ENCODE assay signal across 18 cellular contexts in the genomic region with DNA sequence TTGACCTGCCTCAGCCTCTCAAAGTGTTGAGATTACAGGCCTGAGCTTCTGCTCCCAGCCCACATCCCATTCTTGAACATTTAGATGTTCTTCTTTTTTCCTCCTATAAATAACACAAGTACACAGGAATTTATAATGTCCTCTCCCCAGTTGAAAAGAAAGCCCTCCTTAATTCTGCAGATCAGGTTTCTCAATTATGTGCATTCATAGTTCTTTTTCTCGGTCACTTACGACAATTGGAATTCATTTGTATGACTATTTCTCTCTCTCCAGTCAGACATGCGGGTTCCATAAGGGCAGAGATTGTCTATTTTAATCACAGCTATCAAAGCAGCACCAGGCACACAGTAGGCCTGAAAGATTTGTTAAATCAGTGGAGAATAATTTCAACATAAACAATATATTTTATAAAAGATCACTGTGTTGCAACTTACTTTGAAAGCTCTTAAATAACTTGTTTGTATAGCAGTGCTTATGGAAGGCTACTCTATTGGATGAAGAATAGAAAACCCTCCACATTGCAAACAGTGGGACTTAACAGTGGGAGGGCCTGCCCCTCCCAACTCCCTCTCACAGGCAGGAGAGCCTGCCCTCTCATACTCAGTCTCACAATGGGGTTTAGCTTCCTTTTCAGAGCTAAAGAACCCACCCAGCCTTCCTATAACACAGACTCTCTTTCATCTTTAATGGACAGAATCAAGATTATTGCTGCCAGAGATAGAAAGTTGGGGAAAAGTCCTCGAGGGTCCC.
DNase-seq lines count a peak whose midpoint lies in the region; ATAC-seq, FAIRE-seq and TF ChIP-seq lines count a peak whose summit lies in the region.
"Had no signal": no experiment of that assay in that cellular context is flagged by ENCODE, and none has a peak within 500 bp of the region (broad histone marks: within the 10 kb centered on the region; RNA-seq: fewer than 3 reads in every experiment).

No MANE protein-coding gene starts in this region.

- H3K9me2 ChIP-seq in GM23248 (ENCODE audit: insufficient read depth), result no peaks in the 10 kb centered on the region

- H3K27ac Mint-ChIP-seq in CD4-positive, alpha-beta T cell, result peak overlapping the region; percentile 37
- H3K27ac Mint-ChIP-seq in memory B cell, result peak overlapping the region; percentile 17
- H3K27ac Mint-ChIP-seq: activated naive CD8-positive, alpha-beta T cell treated with anti-CD3 and anti-CD28 coated beads for 36 hours; natural killer cell treated with Interleukin-12 subunit alpha and Interleukin-12 subunit beta and Interleukin-15 and Interleukin-18, amount 100 ng/mL, for 72 hours had no signal

- H3K36me3 ChIP-seq in GM23248 (ENCODE audit: low read depth), result no peaks in the 10 kb centered on the region
- no peaks in the 10 kb centered on the region for H3K36me3 ChIP-seq in osteoblast (ENCODE audit: insufficient read depth, low read length)
- H3K36me3 ChIP-seq: heart left ventricle, sigmoid colon had no signal

- ATAC-seq in CD4-positive, alpha-beta T cell (ENCODE audit: poor library complexity), result no peak
- ATAC-seq in memory B cell (ENCODE audit: low read depth), result no peak
- no peak for ATAC-seq in GM21786 (IDR thresholded peaks at IDR 0.05; ENCODE audit: unreplicated experiment)
- ATAC-seq: left cardiac atrium; natural killer cell treated with Interleukin-12 subunit alpha and Interleukin-12 subunit beta and Interleukin-15 and Interleukin-18, amount 100 ng/mL, for 72 hours; stimulated activated naive CD8-positive, alpha-beta T cell treated with anti-CD3 and anti-CD28 coated beads, Interleukin-15, Interleukin-2, amounts not matched to agents 100 U/mL and 50 U/mL, for 24 hours had no signal

- H3K36me3 Mint-ChIP-seq in CD4-positive, alpha-beta T cell (ENCODE audit: low read depth), result no peaks in the 10 kb centered on the region
- no peaks in the 10 kb centered on the region for H3K36me3 Mint-ChIP-seq in memory B cell
- H3K36me3 Mint-ChIP-seq: activated naive CD8-positive, alpha-beta T cell treated with anti-CD3 and anti-CD28 coated beads for 36 hours; natural killer cell treated with Interleukin-12 subunit alpha and Interleukin-12 subunit beta and Interleukin-15 and Interleukin-18, amount 100 ng/mL, for 72 hours had no signal

- no peaks in the 10 kb centered on the region for H3K27me3 ChIP-seq in CD4-positive, alpha-beta T cell (ENCODE audit: control insufficient read depth, insufficient read depth, low read length)
- no peaks in the 10 kb centered on the region for H3K27me3 ChIP-seq in GM23248 (replicated peaks; ENCODE audit: insufficient read depth)
- H3K27me3 ChIP-seq in osteoblast (ENCODE audit: insufficient read depth, low read length), result no peaks in the 10 kb centered on the region
- H3K27me3 ChIP-seq: heart left ventricle, sigmoid colon had no signal

- no peak for TF ChIP-seq CTCF in CD4-positive, alpha-beta T cell (IDR thresholded peaks at IDR 0.05)
- no peak for TF ChIP-seq CTCF in VCaP (conservative IDR thresholded peaks at IDR 0.05)
- no peak for TF ChIP-seq CTCF in osteoblast (IDR thresholded peaks at IDR 0.05; ENCODE audit: extremely low read depth, low read depth, low read length)

- no peaks in the 10 kb centered on the region for H3K27me3 Mint-ChIP-seq in CD4-positive, alpha-beta T cell
- no peaks in the 10 kb centered on the region for H3K27me3 Mint-ChIP-seq in memory B cell
- H3K27me3 Mint-ChIP-seq: activated naive CD8-positive, alpha-beta T cell treated with anti-CD3 and anti-CD28 coated beads for 36 hours; natural killer cell treated with Interleukin-12 subunit alpha and Interleukin-12 subunit beta and Interleukin-15 and Interleukin-18, amount 100 ng/mL, for 72 hours had no signal

- H2AFZ ChIP-seq in GM23248, result no peak overlapping the region
- no peak overlapping the region for H2AFZ ChIP-seq in osteoblast (ENCODE audit: low read length)

- intact Hi-C loops in CD4-positive, alpha-beta T cell (cut with DNase I, micrococcal nuclease), result loop anchor here in 1 of 2 experiments (2.0 to 5.0 kb wide), 2 partner anchors 384 to 398 kb away; no protein-coding TSS in a partner anchor

- CTCF ChIA-PET in CD4-positive, alpha-beta T cell (lab: Charles Lee), result interaction anchor here (0.7 to 2.5 kb wide), 3 partner anchors 82 to 412 kb away, joined by 3 to 12 read pairs (median 9); no protein-coding TSS in a partner anchor
- CTCF ChIA-PET in HEK293T (lab: Yijun Ruan, JAX), result interaction anchor here (0.7 to 2.1 kb wide), 8 partner anchors 12 to 341 kb away, joined by 3 to 9 read pairs (median 4); no protein-coding TSS in a partner anchor

- H3K4me1 ChIP-seq in GM23248 (ENCODE audit: insufficient read depth) (peaks cover 12% of the 10 kb centered on the region), osteoblast (ENCODE audit: insufficient read depth, low read length) (peaks cover 13% of the 10 kb centered on the region)

- H3K9me3 Mint-ChIP-seq in CD4-positive, alpha-beta T cell, result no peaks in the 10 kb centered on the region
- H3K9me3 Mint-ChIP-seq in memory B cell, result no peaks in the 10 kb centered on the region
- H3K9me3 Mint-ChIP-seq: activated naive CD8-positive, alpha-beta T cell treated with anti-CD3 and anti-CD28 coated beads for 36 hours; natural killer cell treated with Interleukin-12 subunit alpha and Interleukin-12 subunit beta and Interleukin-15 and Interleukin-18, amount 100 ng/mL, for 72 hours had no signal

- no peak overlapping the region for H3K4me2 ChIP-seq in GM23248 (ENCODE audit: unreplicated experiment)
- H3K4me2 ChIP-seq in osteoblast (ENCODE audit: insufficient read depth, low read length), result no peak overlapping the region

- H4K20me1 ChIP-seq in GM23248 (ENCODE audit: insufficient read depth), result peaks cover 17% of the 10 kb centered on the region
- peaks cover 65% of the 10 kb centered on the region for H4K20me1 ChIP-seq in osteoblast (ENCODE audit: insufficient read depth, low read length)

- no peak for DNase-seq in CD4-positive, alpha-beta T cell
- peak; percentile 33 for DNase-seq in HEK293T (ENCODE audit: extremely low spot score)
- DNase-seq in memory B cell (ENCODE audit: low spot score in 2 of 2), result no peak
- DNase-seq in urothelium cell line (ENCODE audit: low spot score), result no peak
- DNase-seq in GM23248, result no peak
- DNase-seq in osteoblast (ENCODE audit: insufficient read length, low spot score, missing footprints), result no peak
- DNase-seq: activated CD4-positive, CD25-positive, alpha-beta regulatory T cell treated with anti-CD3 and anti-CD28 coated beads, Interleukin-2, amount 50 U/mL, for 72 hours; activated naive CD8-positive, alpha-beta T cell treated with anti-CD3 and anti-CD28 coated beads for 36 hours; cerebellar nuclear complex; heart left ventricle; left cardiac atrium; sigmoid colon; stimulated activated naive CD8-positive, alpha-beta T cell treated with anti-CD3 and anti-CD28 coated beads, Interleukin-15, Interleukin-2, amounts not matched to agents 100 U/mL and 50 U/mL, for 24 hours had no signal

- H3K4me1 Mint-ChIP-seq in CD4-positive, alpha-beta T cell (ENCODE audit: low read depth), result peaks cover 35% of the 10 kb centered on the region
- H3K4me1 Mint-ChIP-seq in memory B cell, result peaks cover 36% of the 10 kb centered on the region

- WGBS in GM23248 (ENCODE audit: low coverage in 1 of 2, low lambda C conversion rate in 2 of 2, missing lambda C conversion rate in 2 of 2), 2 experiments, result 74 to 78% methylated on average over 4 of the region's 4 CpGs

- no peak for FAIRE-seq in urothelium cell line (lab: Jason Lieb, UNC)
- FAIRE-seq: endothelial cell of umbilical vein, G401.6 had no signal

- H3K4me3 Mint-ChIP-seq in CD4-positive, alpha-beta T cell, result no peak overlapping the region
- H3K4me3 Mint-ChIP-seq in memory B cell, result no peak overlapping the region
- H3K4me3 Mint-ChIP-seq: activated naive CD8-positive, alpha-beta T cell treated with anti-CD3 and anti-CD28 coated beads for 36 hours; natural killer cell treated with Interleukin-12 subunit alpha and Interleukin-12 subunit beta and Interleukin-15 and Interleukin-18, amount 100 ng/mL, for 72 hours had no signal

- no peak overlapping the region for H3K27ac ChIP-seq in CD4-positive, alpha-beta T cell (ENCODE audit: low read depth, low read length)
- H3K27ac ChIP-seq in VCaP (peak overlapping the region; percentile 92), GM23248 (no peak overlapping the region), osteoblast (ENCODE audit: low read depth, low read length) (no peak overlapping the region)
- H3K27ac ChIP-seq: heart left ventricle, sigmoid colon had no signal

- POLR2A ChIA-PET in CD4-positive, alpha-beta T cell (lab: Charles Lee), result no interaction called here
- POLR2A ChIA-PET in HEK293T (lab: Yijun Ruan, JAX), result no interaction called here

- H3K9me3 ChIP-seq in CD4-positive, alpha-beta T cell (ENCODE audit: control insufficient read depth, low read length), result no peaks in the 10 kb centered on the region
- H3K9me3 ChIP-seq in GM23248 (ENCODE audit: low read depth) (no peaks in the 10 kb centered on the region), osteoblast (ENCODE audit: low read depth, low read length) (no peaks in the 10 kb centered on the region)
- H3K9me3 ChIP-seq: heart left ventricle, sigmoid colon had no signal

- H3K4me3 ChIP-seq in GM23248, result no peak overlapping the region
- no peak overlapping the region for H3K4me3 ChIP-seq in osteoblast (ENCODE audit: insufficient read depth, low read length)
- H3K4me3 ChIP-seq: heart left ventricle, sigmoid colon had no signal

- in situ Hi-C loops in GM23248 (cut with MboI), result loop anchor here (10.0 kb wide), 1 partner anchor 222 kb away; no protein-coding TSS in a partner anchor

- H3K9ac ChIP-seq in GM23248, result no peak overlapping the region

- peaks cover 11% of the 10 kb centered on the region; the same call in 1 of the 2 replicates for H3F3A ChIP-seq in GM23248 (ENCODE audit: insufficient read depth)

- peaks cover 99% of the 10 kb centered on the region for H3K79me2 ChIP-seq in GM23248 (ENCODE audit: insufficient read depth)
- H3K79me2 ChIP-seq in osteoblast (ENCODE audit: insufficient read depth, low read length), result peaks cover 62% of the 10 kb centered on the region

TF ChIP-seq in HEK293T, 16 proteins besides CTCF, POLR2A, EP300 and RAD21 (continues in another document):
- TF ChIP-seq SUZ12 (IDR thresholded peaks at IDR 0.05) (no peak), ZNF384 (IDR thresholded peaks at IDR 0.05) (no peak), CTBP1 (IDR thresholded peaks at IDR 0.05; ENCODE audit: borderline replicate concordance) (no peak), PKNOX1 (IDR thresholded peaks at IDR 0.05) (no peak), NFRKB (IDR thresholded peaks at IDR 0.05) (no peak), ARNT (IDR thresholded peaks at IDR 0.05) (no peak), FOXA1 (IDR thresholded peaks at IDR 0.05) (no peak), ELF4 (IDR thresholded peaks at IDR 0.05) (no peak)
